22 cellular contexts compared by ENCODE assay signal in the genomic region with DNA sequence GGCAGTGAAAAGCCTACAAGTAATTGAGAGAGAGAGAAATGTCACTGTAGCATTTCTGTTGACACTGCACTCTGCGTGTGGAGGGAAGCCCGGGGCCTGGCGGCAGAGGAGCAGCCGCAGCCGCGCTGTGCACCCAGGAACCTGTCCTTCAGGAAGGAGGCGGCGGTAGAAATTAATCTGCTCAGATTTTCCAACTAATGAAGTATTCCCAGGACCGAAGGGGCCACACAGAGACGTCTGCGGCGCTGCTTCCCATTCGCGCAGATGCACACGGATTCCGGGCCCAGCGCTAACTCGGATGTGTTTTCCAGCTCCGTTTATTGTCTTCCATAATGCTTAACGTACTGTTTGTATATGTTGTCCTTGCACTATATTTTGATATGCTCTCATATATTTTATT.
"Had no signal": no experiment of that assay in that cellular context is flagged by ENCODE, and none has a peak within 500 bp of the region (broad histone marks: within the 10 kb centered on the region; RNA-seq: fewer than 3 reads in every experiment).

No MANE protein-coding gene starts in this region.

- H3K36me3 Mint-ChIP-seq: natural killer cell had no signal

- ATAC-seq: foreskin keratinocyte; gastroesophageal sphincter; heart right ventricle; left cardiac atrium; left lung; lower lobe of right lung; natural killer cell; psoas muscle; right cardiac atrium; stimulated activated naive B cell treated with anti-CD40 and anti-IgM and Interleukin-4, amounts not matched to agents 10 μg/mL and 1 μg/mL and 100 μg/mL, for 72 hours had no signal

- H3K27me3 Mint-ChIP-seq: stimulated activated naive CD8-positive, alpha-beta T cell treated with anti-CD3 and anti-CD28 coated beads, Interleukin-15, Interleukin-2, amounts not matched to agents 100 ng/mL and 50 ng/mL, for 24 hours had no signal

- DNase-seq: colonic mucosa; effector CD8-positive, alpha-beta T cell; foreskin keratinocyte; heart right ventricle; hippocampal formation; left cardiac atrium; lower lobe of right lung; natural killer cell; psoas muscle; right cardiac atrium; spleen; stimulated activated naive B cell treated with anti-CD40 and anti-IgM and Interleukin-4, amounts not matched to agents 10 μg/mL and 1 μg/mL and 100 μg/mL, for 72 hours; upper lobe of left lung had no signal

- H3K4me3 ChIP-seq: colonic mucosa, esophagus muscularis mucosa, gastroesophageal sphincter, heart right ventricle, left lung, lower lobe of right lung, psoas muscle, skin epidermis, spleen, thoracic aorta, tibial nerve, upper lobe of left lung had no signal

- H3K9me3 ChIP-seq: colonic mucosa, psoas muscle, upper lobe of left lung had no signal

- H3K27me3 ChIP-seq: colonic mucosa, esophagus muscularis mucosa, foreskin keratinocyte, gastroesophageal sphincter, heart right ventricle, left lung, tibial nerve, upper lobe of left lung had no signal

- H3K4me1 ChIP-seq: colonic mucosa, esophagus muscularis mucosa, foreskin keratinocyte, gastroesophageal sphincter, heart right ventricle, left lung, lower lobe of right lung, psoas muscle, spleen, upper lobe of left lung had no signal

- H3K4me1 Mint-ChIP-seq: stimulated activated naive B cell treated with anti-CD40 and anti-IgM and Interleukin-4, amounts not matched to agents 10 μg/mL and 1 μg/mL and 100 μg/mL, for 72 hours had no signal

- H3K27ac ChIP-seq: colonic mucosa, esophagus muscularis mucosa, foreskin keratinocyte, gastroesophageal sphincter, heart right ventricle, left lung, lower lobe of right lung, psoas muscle, skin epidermis, spleen, thoracic aorta, tibial nerve, upper lobe of left lung had no signal

- H3K4me3 Mint-ChIP-seq: dendritic cell treated with granulocyte-macrophage colony-stimulating factor and Interleukin-4, amounts not matched to agents 40 ng/mL and 50 ng/mL, for 4 days; natural killer cell; neural crest cell; stimulated activated naive B cell treated with anti-CD40 and anti-IgM and Interleukin-4, amounts not matched to agents 10 μg/mL and 1 μg/mL and 100 μg/mL, for 72 hours; stimulated activated naive CD8-positive, alpha-beta T cell treated with anti-CD3 and anti-CD28 coated beads, Interleukin-15, Interleukin-2, amounts not matched to agents 100 ng/mL and 50 ng/mL, for 24 hours had no signal

- H3K27ac Mint-ChIP-seq: dendritic cell treated with granulocyte-macrophage colony-stimulating factor and Interleukin-4, amounts not matched to agents 40 ng/mL and 50 ng/mL, for 4 days; natural killer cell; stimulated activated naive B cell treated with anti-CD40 and anti-IgM and Interleukin-4, amounts not matched to agents 10 μg/mL and 1 μg/mL and 100 μg/mL, for 72 hours; stimulated activated naive CD8-positive, alpha-beta T cell treated with anti-CD3 and anti-CD28 coated beads, Interleukin-15, Interleukin-2, amounts not matched to agents 100 ng/mL and 50 ng/mL, for 24 hours had no signal

- H3K36me3 ChIP-seq: colonic mucosa, esophagus muscularis mucosa, gastroesophageal sphincter, heart right ventricle, left lung, lower lobe of right lung, spleen, thoracic aorta, tibial nerve, upper lobe of left lung had no signal
